Comparison of ENCODE assay signal across 10 cellular contexts in the genomic region with DNA sequence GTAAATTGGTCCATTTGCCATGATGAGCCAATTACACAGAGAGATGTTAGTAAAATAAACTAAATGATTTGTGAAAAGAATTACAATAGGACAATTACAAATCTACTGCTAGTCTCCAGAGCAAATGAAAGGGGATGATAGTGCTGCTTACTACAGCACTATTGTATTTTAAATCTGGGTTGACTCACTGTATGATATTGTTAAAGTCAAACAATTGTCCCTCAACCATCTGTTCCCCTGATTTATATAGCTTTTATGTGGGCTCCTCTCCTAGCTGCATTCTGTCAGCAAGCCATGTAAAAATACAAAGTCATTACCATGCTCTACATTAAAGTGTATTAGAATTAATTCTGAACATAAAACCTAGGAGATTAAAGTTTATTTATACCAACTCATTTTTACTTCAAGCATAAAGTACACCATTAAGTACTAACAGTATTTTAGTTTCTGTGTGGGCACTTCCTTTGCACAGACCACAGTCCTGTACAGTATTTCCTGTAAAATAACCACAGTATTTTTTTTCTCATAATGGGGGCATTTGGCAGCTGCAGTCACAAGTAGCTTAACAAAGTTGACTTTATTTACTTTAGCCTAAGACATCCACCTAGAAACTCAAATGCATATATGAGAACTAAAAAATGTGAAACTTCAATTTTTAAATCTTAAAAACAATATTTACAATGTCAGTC.
DNase-seq lines count a peak whose midpoint lies in the region; ATAC-seq and TF ChIP-seq lines count a peak whose summit lies in the region.
"Had no signal": no experiment of that assay in that cellular context is flagged by ENCODE, and none has a peak within 500 bp of the region (broad histone marks: within the 10 kb centered on the region; RNA-seq: fewer than 3 reads in every experiment).

No MANE protein-coding gene starts in this region.

- peak overlapping the region; percentile 54 for H3K27ac ChIP-seq in HL-60 (replicated peaks)
- H3K27ac ChIP-seq: SJSA1 had no signal

- H3K9me3 Mint-ChIP-seq in memory B cell, result peaks cover 2% of the 10 kb centered on the region

- no peaks in the 10 kb centered on the region for H3K27me3 ChIP-seq in HL-60 (ENCODE audit: insufficient read depth, poor library complexity, severe bottlenecking)

- DNase-seq in GDM1 (lab: John Stamatoyannopoulos, UW), result peak; percentile 39
- DNase-seq in HL-60 (ENCODE audit: low read depth in 1 of 2, low spot score in 1 of 2), result peak in 1 of 2 experiments; percentile 35
- DNase-seq in SW480 (ENCODE audit: low spot score), result peak; percentile 46
- DNase-seq in memory B cell (ENCODE audit: low spot score in 2 of 2), result no peak
- no peak for DNase-seq in islet precursor cell
- no peak for DNase-seq in left cardiac atrium
- no peak for DNase-seq in mucosa of gallbladder (ENCODE audit: low spot score)
- DNase-seq in NCI-H2196 treated with DMSO at 0.1 percent for 48 hours (lab: John Stamatoyannopoulos, UW; ENCODE audit: unreplicated experiment), result no peak
- DNase-seq: aorta had no signal

- no peaks in the 10 kb centered on the region for H3K36me3 Mint-ChIP-seq in memory B cell

- TF ChIP-seq CTCF in HL-60 (IDR thresholded peaks at IDR 0.05; ENCODE audit: insufficient read depth, low read length), result no peak

- peaks cover 36% of the 10 kb centered on the region for H3K4me1 Mint-ChIP-seq in memory B cell

- no peaks in the 10 kb centered on the region for H3K27me3 Mint-ChIP-seq in memory B cell

- ATAC-seq in memory B cell (ENCODE audit: low read depth) (peak; percentile 98), left cardiac atrium (no peak)

- intact Hi-C loops in left cardiac atrium (cut with DNase I), result no loop called here

- no peak overlapping the region for H3K4me3 ChIP-seq in HL-60 (replicated peaks; ENCODE audit: insufficient read depth, low read length)
- H3K4me3 ChIP-seq: SJSA1 had no signal

- H3K4me3 Mint-ChIP-seq in memory B cell, result peak overlapping the region; percentile 52

- H3K27ac Mint-ChIP-seq in memory B cell, result peak overlapping the region; percentile 43

Comparison
In these comparisons a context has a peak if more than half of its experiments do, and no peak if none do; other contexts are left out.
1. DNase-seq: peak in GDM1 (single experiment) and SW480 (single experiment); none in memory B cell (0 of 2), islet precursor cell (single experiment), left cardiac atrium (single experiment), mucosa of gallbladder (single experiment) and NCI-H2196 treated with DMSO at 0.1 percent for 48 hours (single experiment).